ENCODE assay signal across 8 cellular contexts in genomic region chr11:61752925-61753551, GRCh38. TPM values are rescaled to one million over a fixed set of nuclear protein-coding genes. Genes with fewer than 3 reads are reported as not detected.
DNase-seq lines count a peak whose midpoint lies in the region; ATAC-seq and TF ChIP-seq lines count a peak whose summit lies in the region.

No MANE protein-coding gene starts in this region.

- POLR2A ChIA-PET in AG04450 (lab: Yijun Ruan, JAX): no interaction called here

- peak overlapping the region; percentile 54 to 77 (median 59) for H3K27ac Mint-ChIP-seq in nephron

- no peaks in the 10 kb centered on the region for H3K36me3 ChIP-seq in KMS-11 (ENCODE audit: insufficient read depth)
- H3K36me3 ChIP-seq in effector memory CD4-positive, alpha-beta T cell (ENCODE audit: control insufficient read depth, insufficient read depth, low read length): no peaks in the 10 kb centered on the region

- H3K9me3 Mint-ChIP-seq in nephron: no peaks in the 10 kb centered on the region

- peaks cover 5% of the 10 kb centered on the region for H3K27me3 ChIP-seq in AG04450 (ENCODE audit: control insufficient read depth, insufficient read depth, low read length)
- peaks cover 17% of the 10 kb centered on the region; the same call in 1 of the 2 replicates for H3K27me3 ChIP-seq in KMS-11 (ENCODE audit: insufficient read depth, low read depth)
- peaks cover 13% of the 10 kb centered on the region for H3K27me3 ChIP-seq in effector memory CD4-positive, alpha-beta T cell (replicated peaks; ENCODE audit: control insufficient read depth, insufficient read depth, low read length, poor library complexity, severe bottlenecking)

- H3K79me2 ChIP-seq in KMS-11 (ENCODE audit: insufficient read depth, low read depth): no peaks in the 10 kb centered on the region

- H3K4me2 ChIP-seq in KMS-11: peak overlapping the region; percentile 42; the same call in 1 of the 2 replicates

- peaks cover 37% of the 10 kb centered on the region for H3K4me1 Mint-ChIP-seq in nephron

- DNase-seq in AG04450 (ENCODE audit: low read depth, low spot score) (no peak), NCI-H226 (no peak)
- DNase-seq in effector memory CD4-positive, alpha-beta T cell: no peak

- CTCF ChIA-PET in AG04450 (lab: Charles Lee): interaction anchor here (0.5 to 1.9 kb wide), 10 partner anchors 12 to 692 kb away, joined by 3 to 5 read pairs (median 3); no protein-coding TSS in a partner anchor

- H3K36me3 Mint-ChIP-seq in nephron (ENCODE audit: low read depth): no peaks in the 10 kb centered on the region

- peaks cover 30% of the 10 kb centered on the region for H3K27me3 Mint-ChIP-seq in nephron (ENCODE audit: low read depth)

- peak overlapping the region; percentile 90 to 92 (median 90) for H3K4me3 Mint-ChIP-seq in nephron

- H3K9ac ChIP-seq in KMS-11: no peak overlapping the region

- peak overlapping the region; percentile 30; the same call in 1 of the 2 replicates for H2AFZ ChIP-seq in KMS-11 (ENCODE audit: low read depth)

- ATAC-seq in GM19023 (IDR thresholded peaks at IDR 0.05; ENCODE audit: unreplicated experiment) (no peak), GM21737 (IDR thresholded peaks at IDR 0.05; ENCODE audit: unreplicated experiment) (no peak), HG03097 (IDR thresholded peaks at IDR 0.05; ENCODE audit: low FRiP score, unreplicated experiment) (no peak)

- no peak overlapping the region for H3K27ac ChIP-seq in AG04450 (ENCODE audit: low read depth, low read length)
- H3K27ac ChIP-seq in KMS-11: no peak overlapping the region
- no peak overlapping the region for H3K27ac ChIP-seq in effector memory CD4-positive, alpha-beta T cell (ENCODE audit: insufficient read depth, low read length, poor library complexity, severe bottlenecking)

- H4K20me1 ChIP-seq in KMS-11 (ENCODE audit: insufficient read depth): no peaks in the 10 kb centered on the region

- TF ChIP-seq CTCF in AG04450 (IDR thresholded peaks at IDR 0.05; ENCODE audit: low read depth, low read length): no peak
- no peak for TF ChIP-seq CTCF in KMS-11 (conservative IDR thresholded peaks at IDR 0.05; ENCODE audit: low read depth, low read length)
- TF ChIP-seq CTCF in nephron (IDR thresholded peaks at IDR 0.05; ENCODE audit: unreplicated experiment in 3 of 3): no peak

- H3K4me3 ChIP-seq in AG04450 (ENCODE audit: low read depth, low read length) (peak overlapping the region; percentile 63), KMS-11 (IDR thresholded peaks at IDR 0.05; ENCODE audit: insufficient read depth, low read depth, low read length) (no peak overlapping the region)
- H3K4me3 ChIP-seq in effector memory CD4-positive, alpha-beta T cell (ENCODE audit: insufficient read depth, low read depth, low read length, poor library complexity, severe bottlenecking): peak overlapping the region; percentile 35

- peaks cover 8% of the 10 kb centered on the region for H3K4me1 ChIP-seq in KMS-11 (ENCODE audit: low read depth, poor library complexity, severe bottlenecking)
- peaks cover 4% of the 10 kb centered on the region for H3K4me1 ChIP-seq in effector memory CD4-positive, alpha-beta T cell (ENCODE audit: control insufficient read depth, insufficient read depth, low read length, poor library complexity, severe bottlenecking)

- H3K9me3 ChIP-seq in AG04450 (ENCODE audit: control insufficient read depth, insufficient read depth, low read length): no peaks in the 10 kb centered on the region; the same call in 1 of the 2 replicates
- no peaks in the 10 kb centered on the region for H3K9me3 ChIP-seq in effector memory CD4-positive, alpha-beta T cell (ENCODE audit: control insufficient read depth, low read length)

RNA-seq across cellular contexts. Expression of gene MYRF, which starts 0.6 kb away (rescaled TPM):
- 2.7 and 4.2 TPM in 2 replicates for polyA plus RNA-seq in AG04450 (2011; rRNA removed)
- polyA minus RNA-seq in AG04450 (2011; rRNA and poly(A)+ RNA removed): 4.1 and 5.0 TPM in 2 replicates

RNA-seq across cellular contexts. Expression of gene TMEM258, which starts 39.4 kb away (rescaled TPM):
- 300 and 356 TPM in 2 replicates for polyA plus RNA-seq in AG04450 (2011; rRNA removed)
- polyA minus RNA-seq in AG04450 (2011; rRNA and poly(A)+ RNA removed): 111 and 128 TPM in 2 replicates

RNA-seq across cellular contexts. Expression of gene FEN1, which starts 39.7 kb away (rescaled TPM):
- 7.1 and 8.4 TPM in 2 replicates for polyA plus RNA-seq in AG04450 (2011; rRNA removed)
- 8.6 and 10.3 TPM in 2 replicates for polyA minus RNA-seq in AG04450 (2011; rRNA and poly(A)+ RNA removed)
